Comparison of ENCODE assay signal across 8 cellular contexts in the genomic region with DNA sequence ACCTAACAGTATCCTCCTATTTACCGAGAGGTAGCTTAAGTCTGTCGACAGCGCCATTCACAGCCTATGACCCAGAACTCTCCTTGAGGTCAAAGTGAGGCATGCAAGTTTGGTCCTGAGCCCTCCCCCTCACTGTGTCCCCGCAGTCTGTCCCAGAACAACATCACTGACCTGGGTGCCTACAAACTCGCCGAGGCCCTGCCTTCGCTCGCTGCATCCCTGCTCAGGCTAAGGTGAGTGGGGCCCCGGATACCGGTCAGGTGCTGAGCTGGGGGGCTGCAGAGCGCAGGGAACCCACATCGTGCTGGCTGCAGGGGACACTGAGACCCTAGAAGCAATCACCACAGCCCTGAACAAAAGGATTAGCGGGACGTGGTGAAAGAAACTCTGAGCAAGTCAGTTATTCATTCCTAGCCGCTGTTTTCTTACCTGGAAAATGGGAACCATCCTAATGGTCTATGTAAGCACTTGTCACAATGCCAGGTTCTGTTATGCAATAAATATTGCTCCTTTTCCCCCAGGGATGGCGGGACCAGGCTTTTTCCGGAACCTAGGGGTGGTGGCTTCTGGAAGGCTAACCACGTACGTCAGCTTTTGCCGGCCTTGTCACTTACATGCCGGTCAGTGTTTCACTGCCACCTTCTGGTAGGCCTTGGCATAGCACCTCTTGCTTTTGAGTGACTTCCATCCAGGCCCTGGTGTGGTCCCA. TPM values are rescaled to one million over a fixed set of nuclear protein-coding genes. Genes with fewer than 3 reads are reported as not detected.
DNase-seq lines count a peak whose midpoint lies in the region; ATAC-seq and TF ChIP-seq lines count a peak whose summit lies in the region.

No MANE protein-coding gene starts in this region.

- no peaks in the 10 kb centered on the region for H3K79me2 ChIP-seq in PC-3 (ENCODE audit: low read length)

- no peak overlapping the region for H3K27ac ChIP-seq in PC-3 (ENCODE audit: low read length)

- H3K9ac ChIP-seq in PC-3 (ENCODE audit: low read length) = no peak overlapping the region

- H3K27me3 Mint-ChIP-seq in activated T-cell treated with anti-CD3 and anti-CD28 coated beads, Interleukin-2, amount 50 U/mL, for 24 hours = no peaks in the 10 kb centered on the region
- peaks cover 3% of the 10 kb centered on the region for H3K27me3 Mint-ChIP-seq in nephron (ENCODE audit: low read depth)
- H3K27me3 Mint-ChIP-seq in stimulated activated naive B cell treated with anti-CD40 and anti-IgM and Interleukin-4, amounts not matched to agents 10 μg/mL and 1 μg/mL and 100 μg/mL, for 72 hours = no peaks in the 10 kb centered on the region

- no peaks in the 10 kb centered on the region for H3K36me3 ChIP-seq in PC-3 (ENCODE audit: low read depth, low read length)

- peaks cover 21% of the 10 kb centered on the region for H3K4me1 Mint-ChIP-seq in activated T-cell treated with anti-CD3 and anti-CD28 coated beads, Interleukin-2, amount 50 U/mL, for 24 hours (ENCODE audit: low read depth)
- H3K4me1 Mint-ChIP-seq in nephron = peaks cover 25% of the 10 kb centered on the region
- peaks cover 48 to 71% of the 10 kb centered on the region in 2 donors for H3K4me1 Mint-ChIP-seq in stimulated activated naive B cell treated with anti-CD40 and anti-IgM and Interleukin-4, amounts not matched to agents 10 μg/mL and 1 μg/mL and 100 μg/mL, for 72 hours

- H3K4me1 ChIP-seq in PC-3 (ENCODE audit: insufficient read depth, low read length) = no peaks in the 10 kb centered on the region

- DNase-seq in GM12865 (ENCODE audit: low read depth) (peak; percentile 96), KG1 (lab: John Stamatoyannopoulos, UW) (peak; percentile 79), PC-3 (peak; percentile 95), fibroblast of peridontal ligament (ENCODE audit: extremely low read depth) (peak; percentile 99)
- DNase-seq in activated T-cell treated with anti-CD3 and anti-CD28 coated beads, Interleukin-2, amount 50 U/mL, for 24 hours = peak; percentile 87
- peak; percentile 81 for DNase-seq in stimulated activated naive B cell treated with anti-CD40 and anti-IgM and Interleukin-4, amounts not matched to agents 10 μg/mL and 1 μg/mL and 100 μg/mL, for 72 hours

- H3K9me3 Mint-ChIP-seq in activated T-cell treated with anti-CD3 and anti-CD28 coated beads, Interleukin-2, amount 50 U/mL, for 24 hours = no peaks in the 10 kb centered on the region
- no peaks in the 10 kb centered on the region for H3K9me3 Mint-ChIP-seq in nephron
- peaks cover 0 to 2% of the 10 kb centered on the region in 2 donors for H3K9me3 Mint-ChIP-seq in stimulated activated naive B cell treated with anti-CD40 and anti-IgM and Interleukin-4, amounts not matched to agents 10 μg/mL and 1 μg/mL and 100 μg/mL, for 72 hours

- H3K9me2 ChIP-seq in PC-3 (replicated peaks; ENCODE audit: low read length) = no peaks in the 10 kb centered on the region

- no TSS peak for BruUV-seq in PC-3 (replicated peaks; lab: Mats Ljungman, UMichigan)

- H3F3A ChIP-seq in PC-3 (ENCODE audit: low read length, unreplicated experiment) = no peaks in the 10 kb centered on the region

- TF ChIP-seq CTCF in GM12865 (IDR thresholded peaks at IDR 0.05; ENCODE audit: insufficient read depth, low read depth, low read length, missing control alignments) = peak; percentile 100
- peak; percentile 82 for TF ChIP-seq CTCF in PC-3 (conservative IDR thresholded peaks at IDR 0.05; ENCODE audit: low read depth, low read length)
- peak; percentile 94 to 97 (median 95) for TF ChIP-seq CTCF in nephron (IDR thresholded peaks at IDR 0.05; ENCODE audit: unreplicated experiment in 3 of 3)

- H3K4me3 Mint-ChIP-seq in activated T-cell treated with anti-CD3 and anti-CD28 coated beads, Interleukin-2, amount 50 U/mL, for 24 hours = no peak overlapping the region
- H3K4me3 Mint-ChIP-seq in nephron = peak overlapping the region in 2 of 3 experiments; percentile 26 to 32
- peak overlapping the region in 1 of 2 donors; percentile 25 for H3K4me3 Mint-ChIP-seq in stimulated activated naive B cell treated with anti-CD40 and anti-IgM and Interleukin-4, amounts not matched to agents 10 μg/mL and 1 μg/mL and 100 μg/mL, for 72 hours

- no peak overlapping the region for H3K4me3 ChIP-seq in GM12865 (ENCODE audit: low read depth, low read length)
- H3K4me3 ChIP-seq in PC-3 (ENCODE audit: low read length) = no peak overlapping the region

- H2AFZ ChIP-seq in PC-3 (ENCODE audit: low read length) = peak overlapping the region; percentile 57; the same call in 1 of the 2 replicates

- H3K36me3 Mint-ChIP-seq in activated T-cell treated with anti-CD3 and anti-CD28 coated beads, Interleukin-2, amount 50 U/mL, for 24 hours (ENCODE audit: low read depth) = peaks cover 7% of the 10 kb centered on the region
- H3K36me3 Mint-ChIP-seq in nephron (ENCODE audit: low read depth) = no peaks in the 10 kb centered on the region
- H3K36me3 Mint-ChIP-seq in stimulated activated naive B cell treated with anti-CD40 and anti-IgM and Interleukin-4, amounts not matched to agents 10 μg/mL and 1 μg/mL and 100 μg/mL, for 72 hours = peaks cover 64 to 82% of the 10 kb centered on the region in 2 donors

- no peaks in the 10 kb centered on the region for H4K20me1 ChIP-seq in PC-3 (ENCODE audit: low read length)

- H3K27me3 ChIP-seq in PC-3 (ENCODE audit: low read length) = no peaks in the 10 kb centered on the region

- H3K9me3 ChIP-seq in PC-3 (ENCODE audit: low read length) = no peaks in the 10 kb centered on the region

- CTCF ChIA-PET in PC-3 (lab: Charles Lee) = interaction anchor here (0.5 kb wide), 1 partner anchor 144 kb away, joined by 3 read pairs; no protein-coding TSS in a partner anchor

- no peak overlapping the region for H3K27ac Mint-ChIP-seq in activated T-cell treated with anti-CD3 and anti-CD28 coated beads, Interleukin-2, amount 50 U/mL, for 24 hours
- H3K27ac Mint-ChIP-seq in nephron = peak overlapping the region in 1 of 3 experiments; percentile 14
- H3K27ac Mint-ChIP-seq in stimulated activated naive B cell treated with anti-CD40 and anti-IgM and Interleukin-4, amounts not matched to agents 10 μg/mL and 1 μg/mL and 100 μg/mL, for 72 hours = peak overlapping the region; percentile 91

- POLR2A ChIA-PET in PC-3 (lab: Charles Lee; ENCODE audit: unreplicated experiment) = interaction anchor here (1.1 kb wide), 1 partner anchor 174 kb away, joined by 4 read pairs; the partner anchor contains the start of gene NUBP1

- intact Hi-C loops in PC-3 (cut with micrococcal nuclease) = loop anchor here (5.0 to 10.0 kb wide), 2 partner anchors 181 to 404 kb away; no protein-coding TSS in a partner anchor

- peak overlapping the region; percentile 44; the same call in 1 of the 2 replicates for H3K4me2 ChIP-seq in PC-3 (ENCODE audit: low read length)

- ATAC-seq in PC-3 = peak; percentile 95
- ATAC-seq in stimulated activated naive B cell treated with anti-CD40 and anti-IgM and Interleukin-4, amounts not matched to agents 10 μg/mL and 1 μg/mL and 100 μg/mL, for 72 hours (replicated peaks) = peak; percentile 66 to 72
- no peak for ATAC-seq in HG03520 (IDR thresholded peaks at IDR 0.05; ENCODE audit: unreplicated experiment)

RNA-seq across cellular contexts. Expression of gene DEXI, which starts 23.8 kb away (rescaled TPM):
- total RNA-seq in PC-3 (2014; rRNA removed) = 36.1 and 43.2 TPM in 2 replicates

RNA-seq across cellular contexts. Expression of gene CLEC16A, which starts 25.9 kb away (rescaled TPM):
- total RNA-seq in PC-3 (2014; rRNA removed) = 9.5 and 14.6 TPM in 2 replicates

RNA-seq across cellular contexts. Expression of gene CIITA, which starts 41.4 kb away (rescaled TPM):
- total RNA-seq in PC-3 (2014; rRNA removed) = not detected in 2 replicates
